In the genomic region with DNA sequence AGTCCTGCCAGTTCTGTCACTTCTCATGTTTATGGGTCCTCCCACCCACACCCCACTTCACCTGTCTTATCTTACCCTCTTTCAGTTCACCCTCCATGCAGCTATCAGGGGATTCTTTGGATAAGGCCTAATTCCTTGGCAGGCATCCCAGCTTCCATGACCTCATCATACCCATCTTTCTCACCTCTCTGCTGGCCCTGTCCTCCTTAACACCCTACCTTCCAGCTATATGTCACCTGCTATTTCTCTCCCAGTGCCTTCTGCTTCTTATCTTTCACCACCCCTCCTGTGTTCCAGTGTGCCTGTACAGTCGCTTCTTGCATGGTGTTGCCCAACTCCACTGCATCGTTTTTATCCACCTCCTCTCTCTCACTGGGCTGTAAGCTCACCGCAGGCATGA, we compare ENCODE assay signal across 19 cellular contexts. TPM values are rescaled to one million over a fixed set of nuclear protein-coding genes. Genes with fewer than 3 reads are reported as not detected.
DNase-seq lines count a peak whose midpoint lies in the region; ATAC-seq, FAIRE-seq and TF ChIP-seq lines count a peak whose summit lies in the region.
"Had no signal": no experiment of that assay in that cellular context is flagged by ENCODE, and none has a peak within 500 bp of the region (broad histone marks: within the 10 kb centered on the region; RNA-seq: fewer than 3 reads in every experiment).

No MANE protein-coding gene starts in this region.

- H3K27ac Mint-ChIP-seq in CD4-positive, alpha-beta memory T cell: peak overlapping the region in 6 of 7 donors; percentile 11 to 84 (median 68)
- H3K27ac Mint-ChIP-seq in memory B cell: peak overlapping the region; percentile 2

- no peaks in the 10 kb centered on the region for H3K9me3 Mint-ChIP-seq in CD4-positive, alpha-beta memory T cell
- H3K9me3 Mint-ChIP-seq in memory B cell: no peaks in the 10 kb centered on the region

- no peak for TF ChIP-seq POLR2A in GM12891 (IDR thresholded peaks at IDR 0.05; ENCODE audit: low read depth, low read length)

- no peak for ATAC-seq in memory B cell (ENCODE audit: low read depth)
- no peak for ATAC-seq in HG03159 (IDR thresholded peaks at IDR 0.05; ENCODE audit: unreplicated experiment)
- no peak for ATAC-seq in GM19351 (IDR thresholded peaks at IDR 0.05; ENCODE audit: unreplicated experiment)
- ATAC-seq: mucosa of descending colon had no signal

- H3K4me1 ChIP-seq in CD4-positive, alpha-beta memory T cell (ENCODE audit: insufficient read depth, low read length): no peaks in the 10 kb centered on the region
- H3K4me1 ChIP-seq: BLaER1 treated with 17β-estradiol and CSF1 and Interleukin-3, amounts not matched to agents 10 nM and 100 nM; parathyroid adenoma; spleen; vagina had no signal

- no peaks in the 10 kb centered on the region for H3K27me3 Mint-ChIP-seq in CD4-positive, alpha-beta memory T cell
- H3K27me3 Mint-ChIP-seq in memory B cell: no peaks in the 10 kb centered on the region

- H3K4me3 Mint-ChIP-seq in CD4-positive, alpha-beta memory T cell: no peak overlapping the region
- H3K4me3 Mint-ChIP-seq in memory B cell: no peak overlapping the region

- H3K27me3 ChIP-seq in CD4-positive, alpha-beta memory T cell (ENCODE audit: insufficient read depth, low read length): no peaks in the 10 kb centered on the region
- H3K27me3 ChIP-seq: BLaER1 treated with 17β-estradiol and CSF1 and Interleukin-3, amounts not matched to agents 10 nM and 100 nM; spleen; vagina had no signal

- no peaks in the 10 kb centered on the region for H3K9me3 ChIP-seq in CD4-positive, alpha-beta memory T cell (ENCODE audit: control insufficient read depth in 1 of 2, low read length in 2 of 2)
- H3K9me3 ChIP-seq: BLaER1 treated with 17β-estradiol and CSF1 and Interleukin-3, amounts not matched to agents 10 nM and 100 nM; mucosa of descending colon; spleen; vagina had no signal

- no peak overlapping the region for H3K4me3 ChIP-seq in CD4-positive, alpha-beta memory T cell (ENCODE audit: low read length in 2 of 2)
- H3K4me3 ChIP-seq: BLaER1 treated with 17β-estradiol and CSF1 and Interleukin-3, amounts not matched to agents 10 nM and 100 nM; coronary artery; mucosa of descending colon; spleen; vagina had no signal

- peak; percentile 28 for FAIRE-seq in GM12891 (lab: Jason Lieb, UNC)
- FAIRE-seq: kidney had no signal

- H3K4me1 Mint-ChIP-seq in CD4-positive, alpha-beta memory T cell: peaks cover 0 to 4% (median 1%) of the 10 kb centered on the region in 4 donors
- no peaks in the 10 kb centered on the region for H3K4me1 Mint-ChIP-seq in memory B cell

- intact Hi-C loops in CD4-positive, alpha-beta memory T cell (cut with micrococcal nuclease): no loop called here

- CTCF ChIA-PET in CD4-positive, alpha-beta memory T cell (lab: Charles Lee; ENCODE audit: partially characterized antibody): no interaction called here

- POLR2A ChIA-PET in CD4-positive, alpha-beta memory T cell (lab: Charles Lee; ENCODE audit: partially characterized antibody): no interaction called here

- H3K36me3 Mint-ChIP-seq in CD4-positive, alpha-beta memory T cell: peaks cover 32 to 73% of the 10 kb centered on the region in 2 donors
- H3K36me3 Mint-ChIP-seq in memory B cell: peaks cover 17% of the 10 kb centered on the region

- no peak overlapping the region for H3K27ac ChIP-seq in CD4-positive, alpha-beta memory T cell (ENCODE audit: low read depth, low read length)
- H3K27ac ChIP-seq: BLaER1 treated with 17β-estradiol and CSF1 and Interleukin-3, amounts not matched to agents 10 nM and 100 nM; coronary artery; HL-60; parathyroid adenoma; spleen; vagina had no signal

- no peak for DNase-seq in CD4-positive, alpha-beta memory T cell
- DNase-seq in GM12891 (ENCODE audit: insufficient read length, low spot score) (no peak), amniotic epithelial cell (ENCODE audit: low read depth) (peak; percentile 80), memory B cell (ENCODE audit: low spot score in 2 of 2) (no peak), GDM1 (lab: John Stamatoyannopoulos, UW) (no peak)
- DNase-seq: amniotic stem cell, glutamatergic neuron, HCEC 1CT, kidney, mucosa of descending colon, NCI-H510A treated with DMSO at 0.1 percent for 48 hours, spleen had no signal

- H3K36me3 ChIP-seq in CD4-positive, alpha-beta memory T cell (ENCODE audit: insufficient read depth, low read length): peaks cover 76% of the 10 kb centered on the region

TF ChIP-seq in GM12891, 5 proteins besides CTCF, POLR2A, EP300 and RAD21:
- TF ChIP-seq PAX5 (IDR thresholded peaks at IDR 0.05; ENCODE audit: insufficient read depth, low read length, severe bottlenecking) (no peak), TAF1 (IDR thresholded peaks at IDR 0.05; ENCODE audit: low read depth, low read length) (no peak), POLR2AphosphoS5 (IDR thresholded peaks at IDR 0.05; ENCODE audit: low read depth, low read length) (no peak), SPI1 (IDR thresholded peaks at IDR 0.05; ENCODE audit: low read depth, low read length) (no peak), POU2F2 (IDR thresholded peaks at IDR 0.05; ENCODE audit: low read depth, low read length) (no peak)

RNA-seq across cellular contexts. Expression of gene SNU13, which starts 28.3 kb away (rescaled TPM):
- 100 to 1,000 TPM; 123 to 129 TPM for total RNA-seq in CD4-positive, alpha-beta memory T cell
- 100 to 1,000 TPM; 290 to 298 TPM for polyA plus RNA-seq in CD4-positive, alpha-beta memory T cell
- polyA plus RNA-seq in GM12891 (2012; ENCODE audit: low read depth, missing spikeins): 156 TPM

RNA-seq across cellular contexts. Expression of gene MEI1, which starts 38.9 kb away (rescaled TPM):
- 10 to 100 TPM; 79.2 to 79.6 TPM for total RNA-seq in CD4-positive, alpha-beta memory T cell
- 100 to 1,000 TPM; 156 to 286 TPM for polyA plus RNA-seq in CD4-positive, alpha-beta memory T cell
- 26.0 TPM for polyA plus RNA-seq in GM12891 (2012; ENCODE audit: low read depth, missing spikeins)

RNA-seq across cellular contexts. Expression of gene XRCC6, which starts 39.3 kb away (rescaled TPM):
- total RNA-seq in CD4-positive, alpha-beta memory T cell: 100 to 1,000 TPM; 174 to 181 TPM
- polyA plus RNA-seq in CD4-positive, alpha-beta memory T cell: 100 to 1,000 TPM; 441 to 593 TPM
- polyA plus RNA-seq in GM12891 (2012; ENCODE audit: low read depth, missing spikeins): 288 TPM

RNA-seq across cellular contexts. Expression of gene DESI1, which starts 39.6 kb away (rescaled TPM):
- total RNA-seq in CD4-positive, alpha-beta memory T cell: 10 to 100 TPM; 26.2 to 28.7 TPM
- 10 to 100 TPM in 1 of 2 donors, 1 to 10 TPM in 1; 9.5 to 13.6 TPM for polyA plus RNA-seq in CD4-positive, alpha-beta memory T cell
- 27.3 TPM for polyA plus RNA-seq in GM12891 (2012; ENCODE audit: low read depth, missing spikeins)
